In genomic region chr22:48528221-48528915, GRCh38 we compare ENCODE assay signal across 25 cellular contexts.
DNase-seq lines count a peak whose midpoint lies in the region; ATAC-seq and TF ChIP-seq lines count a peak whose summit lies in the region.
"Had no signal": no experiment of that assay in that cellular context is flagged by ENCODE, and none has a peak within 500 bp of the region (broad histone marks: within the 10 kb centered on the region; RNA-seq: fewer than 3 reads in every experiment).

No MANE protein-coding gene starts in this region.

- H3K4me1 ChIP-seq in upper lobe of left lung = peaks cover 0 to 4% (median 0%) of the 10 kb centered on the region in 4 donors
- H3K4me1 ChIP-seq: gastroesophageal sphincter had no signal

- TF ChIP-seq POLR2A in upper lobe of left lung (IDR thresholded peaks at IDR 0.05) = no peak

- no peak for TF ChIP-seq EP300 in upper lobe of left lung (IDR thresholded peaks at IDR 0.05)

- no peaks in the 10 kb centered on the region for H3K36me3 ChIP-seq in upper lobe of left lung
- H3K36me3 ChIP-seq: BLaER1, gastroesophageal sphincter had no signal

- H3K27me3 ChIP-seq in upper lobe of left lung = no peaks in the 10 kb centered on the region
- H3K27me3 ChIP-seq: BLaER1 had no signal

- H3K9me3 ChIP-seq in upper lobe of left lung = no peaks in the 10 kb centered on the region
- H3K9me3 ChIP-seq: BLaER1, gastroesophageal sphincter had no signal

- WGBS in upper lobe of left lung, 2 donors = 82 to 83% methylated on average over 3 to 13 of the region's 13 CpGs

- no peaks in the 10 kb centered on the region for H3K36me3 Mint-ChIP-seq in brain
- H3K36me3 Mint-ChIP-seq: activated CD8-positive, alpha-beta memory T cell treated with anti-CD3 and anti-CD28 coated beads, Interleukin-2, amount 10 ng/mL, durations not matched to agents 7 days and 5 days; activated naive CD8-positive, alpha-beta T cell treated with anti-CD3 and anti-CD28 coated beads for 36 hours had no signal

- H3K27me3 Mint-ChIP-seq in brain = peaks cover 3% of the 10 kb centered on the region
- H3K27me3 Mint-ChIP-seq: activated CD8-positive, alpha-beta memory T cell treated with anti-CD3 and anti-CD28 coated beads, Interleukin-2, amount 10 ng/mL, durations not matched to agents 7 days and 5 days; activated naive CD8-positive, alpha-beta T cell treated with anti-CD3 and anti-CD28 coated beads for 36 hours; stimulated activated naive CD8-positive, alpha-beta T cell treated with anti-CD3 and anti-CD28 coated beads, Interleukin-15, Interleukin-2, amounts not matched to agents 100 ng/mL and 50 ng/mL, for 24 hours had no signal

- intact Hi-C loops in left ventricle myocardium superior (cut with micrococcal nuclease) = no loop called here

- peaks cover 0 to 2% (median 0%) of the 10 kb centered on the region in 5 experiments for H3K9me3 Mint-ChIP-seq in brain
- H3K9me3 Mint-ChIP-seq: activated naive CD8-positive, alpha-beta T cell treated with anti-CD3 and anti-CD28 coated beads for 36 hours; activated T-cell treated with anti-CD3 and anti-CD28 coated beads, Interleukin-2, amount 50 U/mL, for 4 hours; GM23338; stimulated activated naive CD8-positive, alpha-beta T cell treated with anti-CD3 and anti-CD28 coated beads, Interleukin-15, Interleukin-2, amounts not matched to agents 100 ng/mL and 50 ng/mL, for 24 hours had no signal

- H3K27ac ChIP-seq in upper lobe of left lung = no peak overlapping the region
- H3K27ac ChIP-seq: BLaER1, gastroesophageal sphincter had no signal

- peaks cover 32% of the 10 kb centered on the region for H3K4me1 Mint-ChIP-seq in brain
- H3K4me1 Mint-ChIP-seq: activated CD8-positive, alpha-beta memory T cell treated with anti-CD3 and anti-CD28 coated beads, Interleukin-2, amount 10 ng/mL, durations not matched to agents 7 days and 5 days; activated naive CD8-positive, alpha-beta T cell treated with anti-CD3 and anti-CD28 coated beads for 36 hours had no signal

- no peak overlapping the region for H3K4me3 Mint-ChIP-seq in brain
- H3K4me3 Mint-ChIP-seq: activated CD8-positive, alpha-beta memory T cell treated with anti-CD3 and anti-CD28 coated beads, Interleukin-2, amount 10 ng/mL, durations not matched to agents 7 days and 5 days; activated naive CD8-positive, alpha-beta T cell treated with anti-CD3 and anti-CD28 coated beads for 36 hours; activated T-cell treated with anti-CD3 and anti-CD28 coated beads, Interleukin-2, amount 50 U/mL, for 4 hours; GM23338; stimulated activated naive CD8-positive, alpha-beta T cell treated with anti-CD3 and anti-CD28 coated beads, Interleukin-15, Interleukin-2, amounts not matched to agents 100 ng/mL and 50 ng/mL, for 24 hours had no signal

- ATAC-seq in upper lobe of left lung (ENCODE audit: low FRiP score in 2 of 2) = peak in 1 of 2 donors; percentile 63
- ATAC-seq in left ventricle myocardium superior = no peak
- ATAC-seq: activated CD8-positive, alpha-beta memory T cell treated with anti-CD3 and anti-CD28 coated beads, Interleukin-2, amount 10 ng/mL, durations not matched to agents 7 days and 5 days; activated T-cell treated with anti-CD3 and anti-CD28 coated beads, Interleukin-2, amount 50 U/mL, for 4 hours; gastroesophageal sphincter; GM23338; PC-3; right cardiac atrium had no signal

- no peak for TF ChIP-seq CTCF in brain (conservative IDR thresholded peaks at IDR 0.05)
- no peak for TF ChIP-seq CTCF in upper lobe of left lung (IDR thresholded peaks at IDR 0.05)

- DNase-seq in NCI-H1105 (lab: John Stamatoyannopoulos, UW) (peak; percentile 39), NCI-H345 treated with DMSO at 0.1 percent for 48 hours (lab: John Stamatoyannopoulos, UW; ENCODE audit: unreplicated experiment) (peak; percentile 28), upper lobe of left lung (peak; percentile 79 to 84), NCI-H1694 (lab: John Stamatoyannopoulos, UW) (no peak), left ventricle myocardium superior (no peak), T-helper 1 cell (no peak)
- DNase-seq: activated CD8-positive, alpha-beta memory T cell treated with anti-CD3 and anti-CD28 coated beads, Interleukin-2, amount 10 ng/mL, durations not matched to agents 7 days and 5 days; activated gamma-delta T cell; activated naive CD8-positive, alpha-beta T cell treated with anti-CD3 and anti-CD28 coated beads for 36 hours; activated T-cell treated with anti-CD3 and anti-CD28 coated beads, Interleukin-2, amount 50 U/mL, for 4 hours; anterior cingulate cortex; DND-41; effector CD4-positive, alpha-beta T cell; IMR-90; NCI-H187; NCI-H446; NK-92 treated with Interleukin-12 subunit alpha and Interleukin-12 subunit beta, amount 100 ng/mL, for 24 hours; PC-3 had no signal

- no peak overlapping the region for H3K4me3 ChIP-seq in upper lobe of left lung
- H3K4me3 ChIP-seq: BLaER1, gastroesophageal sphincter, GM23338, smooth muscle cell had no signal

- H3K27ac Mint-ChIP-seq in brain = peak overlapping the region in 3 of 5 experiments; percentile 3 to 68 (median 45)
- H3K27ac Mint-ChIP-seq: activated CD8-positive, alpha-beta memory T cell treated with anti-CD3 and anti-CD28 coated beads, Interleukin-2, amount 10 ng/mL, durations not matched to agents 7 days and 5 days; activated naive CD8-positive, alpha-beta T cell treated with anti-CD3 and anti-CD28 coated beads for 36 hours; GM23338; stimulated activated naive CD8-positive, alpha-beta T cell treated with anti-CD3 and anti-CD28 coated beads, Interleukin-15, Interleukin-2, amounts not matched to agents 100 ng/mL and 50 ng/mL, for 24 hours had no signal

Comparison
In these comparisons a context has a peak if more than half of its experiments do, and no peak if none do; other contexts are left out.
1. DNase-seq: peak in NCI-H1105 (single experiment), NCI-H345 treated with DMSO at 0.1 percent for 48 hours (single experiment) and upper lobe of left lung (2 of 2); none in NCI-H1694 (single experiment), left ventricle myocardium superior (single experiment) and T-helper 1 cell (0 of 5).